Comparison of ENCODE assay signal across 7 cellular contexts in genomic region chr11:130390071-130390758, GRCh38. TPM values are rescaled to one million over a fixed set of nuclear protein-coding genes. Genes with fewer than 3 reads are reported as not detected.
DNase-seq lines count a peak whose midpoint lies in the region; ATAC-seq and TF ChIP-seq lines count a peak whose summit lies in the region.

No MANE protein-coding gene starts in this region.

- ATAC-seq in sciatic nerve = peak; percentile 76
- no peak for ATAC-seq in HG03095 (IDR thresholded peaks at IDR 0.05; ENCODE audit: unreplicated experiment)
- no peak for ATAC-seq in GM21737 (IDR thresholded peaks at IDR 0.05; ENCODE audit: unreplicated experiment)

- no peak overlapping the region for H3K27ac Mint-ChIP-seq in HFFc6

- TF ChIP-seq CTCF in HFFc6 (IDR thresholded peaks at IDR 0.05) = peak; percentile 68

- no peaks in the 10 kb centered on the region for H3K36me3 Mint-ChIP-seq in HFFc6 (ENCODE audit: low read depth)

- no peak overlapping the region for H3K4me3 Mint-ChIP-seq in HFFc6

- H3K4me1 Mint-ChIP-seq in HFFc6 (ENCODE audit: low read depth) = peaks cover 10% of the 10 kb centered on the region

- intact Hi-C loops in sciatic nerve (cut with DNase I) = no loop called here

- no peaks in the 10 kb centered on the region for H3K9me3 Mint-ChIP-seq in HFFc6

- DNase-seq in HFFc6 = peak; percentile 66
- peak; percentile 31 to 35 for DNase-seq in SHP77 (lab: John Stamatoyannopoulos, UW)
- peak; percentile 84 for DNase-seq in globus pallidus (ENCODE audit: low spot score)
- no peak for DNase-seq in sciatic nerve (ENCODE audit: low spot score)
- DNase-seq in OCI-M2 (lab: John Stamatoyannopoulos, UW; ENCODE audit: unreplicated experiment) = no peak

- peaks cover 40% of the 10 kb centered on the region for H3K27me3 Mint-ChIP-seq in HFFc6 (ENCODE audit: insufficient read depth)

RNA-seq across cellular contexts. Expression of gene ADAMTS8, which starts 38.2 kb away (rescaled TPM):
- not detected for total RNA-seq in HFFc6 (2021; fragmentation: NEBNext Ultra II Directional; extraction: Animal tissue kit (Norgen Biotek cat#: 25700))
- total RNA-seq in sciatic nerve = 4.1 TPM

RNA-seq across cellular contexts. Expression of gene ADAMTS15, which starts 58.2 kb away (rescaled TPM):
- total RNA-seq in HFFc6 (2021; fragmentation: NEBNext Ultra II Directional; extraction: Animal tissue kit (Norgen Biotek cat#: 25700)) = 1 to 10 TPM in 2 of 6 experiments, under 1 TPM in 4; 0.21 to 1.1 (median 0.94) TPM
- total RNA-seq in sciatic nerve = 6.4 TPM

Comparison
In these comparisons a context has a peak if more than half of its experiments do, and no peak if none do; other contexts are left out.
1. DNase-seq: peak in HFFc6 (single experiment), SHP77 (2 of 2) and globus pallidus (single experiment); none in sciatic nerve (single experiment) and OCI-M2 (single experiment).